16 cellular contexts compared by ENCODE assay signal in genomic region chr14:62118461-62118860, GRCh38.
DNase-seq lines count a peak whose midpoint lies in the region; ATAC-seq, FAIRE-seq and TF ChIP-seq lines count a peak whose summit lies in the region.
"Had no signal": no experiment of that assay in that cellular context is flagged by ENCODE, and none has a peak within 500 bp of the region (broad histone marks: within the 10 kb centered on the region; RNA-seq: fewer than 3 reads in every experiment).

No MANE protein-coding gene starts in this region.

- peaks cover 14% of the 10 kb centered on the region for H3K27me3 Mint-ChIP-seq in IgD-negative memory B cell
- H3K27me3 Mint-ChIP-seq in neural crest cell (ENCODE audit: low read depth) = peaks cover 94% of the 10 kb centered on the region

- peak overlapping the region in 12 of 59 donors; percentile 2 to 72 (median 36) for H3K27ac ChIP-seq in dorsolateral prefrontal cortex
- H3K27ac ChIP-seq: PC-9 had no signal

- H3K4me1 Mint-ChIP-seq in IgD-negative memory B cell = peaks cover 7 to 28% (median 20%) of the 10 kb centered on the region in 3 donors
- peaks cover 7% of the 10 kb centered on the region for H3K4me1 Mint-ChIP-seq in neural crest cell

- intact Hi-C loops in dorsolateral prefrontal cortex (cut with DNase I) = loop anchor here in 1 of 2 donors (5.0 kb wide), 1 partner anchor 241 kb away; no protein-coding TSS in a partner anchor

- peak overlapping the region in 3 of 4 donors; percentile 78 to 85 (median 85) for H3K4me3 Mint-ChIP-seq in IgD-negative memory B cell
- H3K4me3 Mint-ChIP-seq in neural crest cell = peak overlapping the region; percentile 56

- FAIRE-seq in GM12891 (lab: Jason Lieb, UNC) (no peak), HTR-8/SVneo (lab: Jason Lieb, UNC) (no peak)
- FAIRE-seq: D721Med had no signal

- H3K36me3 Mint-ChIP-seq in IgD-negative memory B cell (no peaks in the 10 kb centered on the region), neural crest cell (ENCODE audit: low read depth) (no peaks in the 10 kb centered on the region)
- H3K36me3 Mint-ChIP-seq: CD8-positive, alpha-beta T cell had no signal

- H3K9me3 Mint-ChIP-seq in IgD-negative memory B cell (no peaks in the 10 kb centered on the region), neural crest cell (no peaks in the 10 kb centered on the region)
- H3K9me3 Mint-ChIP-seq: CD8-positive, alpha-beta T cell had no signal

- TF ChIP-seq CTCF in dorsolateral prefrontal cortex (IDR thresholded peaks at IDR 0.05 in 54 of 56, conservative IDR thresholded peaks at IDR 0.05 in 2 of 56; ENCODE audit: low read depth in 1 of 56, partially characterized antibody in 56 of 56) = no peak
- TF ChIP-seq CTCF in neural crest cell (conservative IDR thresholded peaks at IDR 0.05) = no peak

- H3K4me3 ChIP-seq in dorsolateral prefrontal cortex = peak overlapping the region in 58 of 59 donors; percentile 1 to 79 (median 66)
- H3K4me3 ChIP-seq: PC-9 had no signal

- H3K27ac Mint-ChIP-seq in IgD-negative memory B cell = peak overlapping the region in 1 of 3 donors; percentile 70
- no peak overlapping the region for H3K27ac Mint-ChIP-seq in neural crest cell (ENCODE audit: unreplicated experiment)
- H3K27ac Mint-ChIP-seq: CD8-positive, alpha-beta T cell had no signal

- no peak for TF ChIP-seq POLR2A in GM12891 (IDR thresholded peaks at IDR 0.05; ENCODE audit: low read depth, low read length)

- no peak for DNase-seq in GM12891 (ENCODE audit: insufficient read length, low spot score)
- DNase-seq in dorsolateral prefrontal cortex = no peak
- no peak for DNase-seq in neural crest cell (ENCODE audit: low read depth, low spot score)
- DNase-seq in NCI-H1930 (lab: John Stamatoyannopoulos, UW) = no peak
- no peak for DNase-seq in HTR-8/SVneo (ENCODE audit: insufficient read length, low spot score)
- no peak for DNase-seq in NCI-H1436 treated with DMSO at 0.1 percent for 48 hours (lab: John Stamatoyannopoulos, UW)
- DNase-seq: CD8-positive, alpha-beta T cell; DMS79 treated with DMSO at 0.1 percent for 48 hours; GF-D8; HCEC 1CT; NCI-H524 treated with DMSO at 0.1 percent for 48 hours; NK-92 treated with Interleukin-12 subunit alpha and Interleukin-12 subunit beta, amount 100 ng/mL, for 24 hours; PC-9 had no signal

- peaks cover 0 to 47% (median 0%) of the 10 kb centered on the region in 45 donors for H3K27me3 ChIP-seq in dorsolateral prefrontal cortex

- no peak for ATAC-seq in GM19023 (IDR thresholded peaks at IDR 0.05; ENCODE audit: unreplicated experiment)
- ATAC-seq: CD8-positive, alpha-beta T cell had no signal

TF ChIP-seq in GM12891, 5 proteins besides CTCF, POLR2A, EP300 and RAD21:
- TF ChIP-seq SPI1 (IDR thresholded peaks at IDR 0.05; ENCODE audit: low read depth, low read length) = 0 out of 2 replicates have a peak, but pooled peaks have one; percentile 9
- TF ChIP-seq POLR2AphosphoS5 (IDR thresholded peaks at IDR 0.05; ENCODE audit: low read depth, low read length) = no peak
